Comparison of ENCODE assay signal across 20 cellular contexts in genomic region chr21:45258476-45258875, GRCh38. TPM values are rescaled to one million over a fixed set of nuclear protein-coding genes. Genes with fewer than 3 reads are reported as not detected.
DNase-seq lines count a peak whose midpoint lies in the region; ATAC-seq and FAIRE-seq lines count a peak whose summit lies in the region.
"Had no signal": no experiment of that assay in that cellular context is flagged by ENCODE, and none has a peak within 500 bp of the region (broad histone marks: within the 10 kb centered on the region; RNA-seq: fewer than 3 reads in every experiment).

No MANE protein-coding gene starts in this region.

- no peak for ATAC-seq in HG03460 (IDR thresholded peaks at IDR 0.05; ENCODE audit: unreplicated experiment)
- ATAC-seq: gastroesophageal sphincter; natural killer cell; psoas muscle; stimulated activated effector memory CD8-positive, alpha-beta T cell treated with anti-CD3 and anti-CD28 coated beads, Interleukin-12 subunit alpha, Interleukin-12 subunit beta, amount 100 ng/mL, for 72 hours had no signal

- no peak for FAIRE-seq in urothelium cell line (lab: Jason Lieb, UNC)

- DNase-seq in NCI-H82 (lab: John Stamatoyannopoulos, UW) = peak; percentile 15
- DNase-seq in NCI-H82 treated with DMSO at 0.1 percent for 48 hours (lab: John Stamatoyannopoulos, UW; ENCODE audit: unreplicated experiment) = no peak
- peak; percentile 37 for DNase-seq in HK-2 (ENCODE audit: unreplicated experiment)
- DNase-seq in islet precursor cell = peak; percentile 47
- peak; percentile 27 for DNase-seq in retina
- no peak for DNase-seq in urothelium cell line (ENCODE audit: low spot score)
- DNase-seq in dermis blood vessel endothelial cell = no peak
- DNase-seq: activated CD4-positive, alpha-beta T cell treated with anti-CD3 and anti-CD28 coated beads for 48 hours; activated naive CD4-positive, alpha-beta T cell treated with Interleukin-2 at 50 U/mL for 16 hours; CD4-positive, CD25-positive, alpha-beta regulatory T cell; mammary epithelial cell; MM.1S; natural killer cell; NCI-H2081; NCI-H510A; transverse colon had no signal

RNA-seq across cellular contexts. Expression of gene POFUT2, which starts 29.2 kb away (rescaled TPM):
- 19.4 and 31.0 TPM in 2 replicates for total RNA-seq in dermis blood vessel endothelial cell

Comparison
In these comparisons a context has a peak if more than half of its experiments do, and no peak if none do; other contexts are left out.
1. DNase-seq: peak in NCI-H82 (single experiment), HK-2 (single experiment), islet precursor cell (single experiment) and retina (single experiment); none in NCI-H82 treated with DMSO at 0.1 percent for 48 hours (single experiment), urothelium cell line (single experiment) and dermis blood vessel endothelial cell (single experiment).